ENCODE assay signal across 9 cellular contexts in genomic region chr4:121071640-121072037, GRCh38. TPM values are rescaled to one million over a fixed set of nuclear protein-coding genes. Genes with fewer than 3 reads are reported as not detected.
A peak's percentile ranks its signal among the peaks of the same experiment; 100 is the strongest.
DNase-seq lines count a peak whose midpoint lies in the region; ATAC-seq and FAIRE-seq lines count a peak whose summit lies in the region.
"Had no signal": no experiment of that assay in that cellular context is flagged by ENCODE, and none has a peak within 500 bp of the region (broad histone marks: within the 10 kb centered on the region; RNA-seq: fewer than 3 reads in every experiment).

No MANE protein-coding gene starts in this region.

- no peaks in the 10 kb centered on the region for H3K9me3 Mint-ChIP-seq in activated CD8-positive, alpha-beta T cell treated with anti-CD3 and anti-CD28 coated beads, Interleukin-2, amount 10 ng/mL, durations not matched to agents 7 days and 5 days (ENCODE audit: insufficient read depth)

- POLR2A ChIA-PET in activated CD8-positive, alpha-beta T cell treated with anti-CD3 and anti-CD28 coated beads, Interleukin-2, amount 10 ng/mL, durations not matched to agents 7 days and 5 days (lab: Charles Lee), result interaction anchor here (0.6 kb wide), 1 partner anchor 123 kb away, joined by 3 read pairs; no protein-coding TSS in a partner anchor

- peaks cover 18% of the 10 kb centered on the region for H3K4me1 ChIP-seq in iPS-18a (ENCODE audit: control insufficient read depth, low read depth, low read length)

- peak overlapping the region; percentile 76 for H3K4me3 Mint-ChIP-seq in activated CD8-positive, alpha-beta T cell treated with anti-CD3 and anti-CD28 coated beads, Interleukin-2, amount 10 ng/mL, durations not matched to agents 7 days and 5 days

- FAIRE-seq in GM19239 (lab: Jason Lieb, UNC), result no peak

- H3K27ac ChIP-seq in iPS-18a (ENCODE audit: low read length) (no peak overlapping the region), skin epidermis (peak overlapping the region in 5 of 21 experiments; percentile 1 to 49 (median 11))

- H3K9ac ChIP-seq in iPS-18a (ENCODE audit: low read length), result peak overlapping the region; percentile 20

- H3K36me3 ChIP-seq in H7 (replicated peaks; ENCODE audit: control insufficient read depth, insufficient read depth, low read length) (no peaks in the 10 kb centered on the region), iPS-18a (ENCODE audit: control insufficient read depth, low read depth, low read length) (no peaks in the 10 kb centered on the region)

- H3K27me3 Mint-ChIP-seq in activated CD8-positive, alpha-beta T cell treated with anti-CD3 and anti-CD28 coated beads, Interleukin-2, amount 10 ng/mL, durations not matched to agents 7 days and 5 days (ENCODE audit: low read depth), result peaks cover 56% of the 10 kb centered on the region

- CTCF ChIA-PET in activated CD8-positive, alpha-beta T cell treated with anti-CD3 and anti-CD28 coated beads, Interleukin-2, amount 10 ng/mL, durations not matched to agents 7 days and 5 days (lab: Charles Lee), result no interaction called here

- H3K9me3 ChIP-seq in iPS-18a (ENCODE audit: control insufficient read depth, low read depth, low read length), result no peaks in the 10 kb centered on the region

- ATAC-seq in activated CD8-positive, alpha-beta T cell treated with anti-CD3 and anti-CD28 coated beads, Interleukin-2, amount 10 ng/mL, durations not matched to agents 7 days and 5 days, result no peak
- ATAC-seq in HG02973 (IDR thresholded peaks at IDR 0.05; ENCODE audit: unreplicated experiment), result no peak

- H3K27me3 ChIP-seq in H7 (ENCODE audit: control insufficient read depth, insufficient read depth, low read length) (peaks cover 43% of the 10 kb centered on the region), iPS-18a (ENCODE audit: control insufficient read depth, insufficient read depth, low read length) (peaks cover 53% of the 10 kb centered on the region)

- no peak overlapping the region for H3K27ac Mint-ChIP-seq in activated CD8-positive, alpha-beta T cell treated with anti-CD3 and anti-CD28 coated beads, Interleukin-2, amount 10 ng/mL, durations not matched to agents 7 days and 5 days

- no peaks in the 10 kb centered on the region for H3K36me3 Mint-ChIP-seq in activated CD8-positive, alpha-beta T cell treated with anti-CD3 and anti-CD28 coated beads, Interleukin-2, amount 10 ng/mL, durations not matched to agents 7 days and 5 days (ENCODE audit: low read depth)

- DNase-seq in H7 (no peak), NCI-H1105 (lab: John Stamatoyannopoulos, UW) (no peak), GM19239 (ENCODE audit: insufficient read length, low spot score) (no peak), DMS79 treated with DMSO at 0.1 percent for 48 hours (lab: John Stamatoyannopoulos, UW) (no peak)
- DNase-seq in activated CD8-positive, alpha-beta T cell treated with anti-CD3 and anti-CD28 coated beads, Interleukin-2, amount 10 ng/mL, durations not matched to agents 7 days and 5 days, result no peak

- peaks cover 24% of the 10 kb centered on the region for H3K4me1 Mint-ChIP-seq in activated CD8-positive, alpha-beta T cell treated with anti-CD3 and anti-CD28 coated beads, Interleukin-2, amount 10 ng/mL, durations not matched to agents 7 days and 5 days (ENCODE audit: low read depth)

- H3K4me3 ChIP-seq in H7 (ENCODE audit: insufficient read depth, low read depth, low read length) (peak overlapping the region; percentile 66), iPS-18a (ENCODE audit: low read length) (peak overlapping the region; percentile 81), skin epidermis (peak overlapping the region; percentile 27 to 55 (median 47))

RNA-seq across cellular contexts. Expression of gene NDNF, which starts 0.7 kb away (rescaled TPM):
- 1.6 and 3.4 TPM in 2 replicates for total RNA-seq in H7 (2014; rRNA removed; shearing (Covaris generic))
- total RNA-seq in activated CD8-positive, alpha-beta T cell treated with anti-CD3 and anti-CD28 coated beads, Interleukin-2, amount 10 ng/mL, durations not matched to agents 7 days and 5 days, result under 1 TPM in 1 of 2 experiments, not detected in 1; 0.08 TPM
- total RNA-seq: pulmonary artery endothelial cell had no signal
